Comparison of ENCODE assay signal across 8 cellular contexts in the genomic region with DNA sequence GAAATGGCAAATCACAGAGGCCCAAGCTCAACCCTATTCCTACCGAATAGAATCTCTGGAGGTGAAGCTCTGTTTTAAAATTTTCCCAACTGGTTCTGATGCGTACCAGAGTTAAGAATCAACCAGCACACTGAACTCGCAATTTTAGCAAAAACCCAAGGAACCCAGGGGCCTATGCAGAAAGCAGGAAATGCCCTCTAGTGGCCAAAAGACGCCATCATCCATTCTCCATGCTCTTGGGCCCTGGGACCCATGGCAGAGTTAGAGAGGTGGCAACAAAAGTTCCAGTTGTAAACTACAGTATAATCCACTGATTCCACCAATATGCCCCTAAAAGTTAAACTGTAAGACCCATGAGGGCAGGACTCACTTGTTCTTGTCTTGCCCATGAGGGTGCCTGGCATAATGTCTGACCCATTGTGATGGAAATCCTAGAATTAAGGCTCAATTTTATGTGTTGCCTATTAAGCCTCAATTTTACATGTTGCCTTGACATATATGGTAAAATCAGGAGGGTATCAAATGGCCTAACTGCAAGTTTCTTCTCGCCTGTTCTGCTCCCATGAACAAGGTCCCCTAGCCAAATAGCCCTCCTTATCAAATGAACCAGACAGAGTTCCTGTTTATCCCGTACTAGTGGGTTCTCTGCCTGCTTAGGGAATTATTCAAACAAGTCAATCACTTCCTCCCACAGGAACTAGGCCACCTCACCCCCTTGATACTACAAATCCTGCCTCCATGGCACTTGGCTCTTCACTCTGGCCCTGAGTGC.
DNase-seq lines count a peak whose midpoint lies in the region; ATAC-seq and TF ChIP-seq lines count a peak whose summit lies in the region.

No MANE protein-coding gene starts in this region.

- no peaks in the 10 kb centered on the region for H3K27me3 ChIP-seq in GM06990 (replicated peaks; ENCODE audit: control insufficient read depth, insufficient read depth, low read length)
- H3K27me3 ChIP-seq in gastrocnemius medialis, result no peaks in the 10 kb centered on the region

- CTCF ChIA-PET in T-cell (lab: Charles Lee), result interaction anchor here (0.5 to 1.6 kb wide), 8 partner anchors 8 to 529 kb away, joined by 3 to 5 read pairs (median 3); no protein-coding TSS in a partner anchor

- H3K36me3 ChIP-seq in GM06990 (ENCODE audit: control insufficient read depth, insufficient read depth, low read length) (no peaks in the 10 kb centered on the region), gastrocnemius medialis (no peaks in the 10 kb centered on the region)

- no peaks in the 10 kb centered on the region for H3K36me3 Mint-ChIP-seq in T-cell

- H3K9me3 Mint-ChIP-seq in T-cell, result no peaks in the 10 kb centered on the region

- no peak overlapping the region for H3K4me3 ChIP-seq in GM06990 (replicated peaks; ENCODE audit: low read depth, low read length)
- no peak overlapping the region for H3K4me3 ChIP-seq in gastrocnemius medialis

- ATAC-seq in T-cell (replicated peaks in 1 of 4) (peak; percentile 59 to 75 (median 68)), gastrocnemius medialis (peak; percentile 46 to 47), GM18873 (IDR thresholded peaks at IDR 0.05; ENCODE audit: low FRiP score, unreplicated experiment) (no peak)

- H3K4me3 Mint-ChIP-seq in T-cell, result no peak overlapping the region

- no peaks in the 10 kb centered on the region for H3K9me3 ChIP-seq in gastrocnemius medialis

- TF ChIP-seq POLR2A in gastrocnemius medialis (IDR thresholded peaks at IDR 0.05), result no peak

- H3K27me3 Mint-ChIP-seq in T-cell, result peaks cover 5 to 15% of the 10 kb centered on the region in 2 donors

- no peak overlapping the region for H3K27ac Mint-ChIP-seq in T-cell

- TF ChIP-seq CTCF in GM06990 (IDR thresholded peaks at IDR 0.05; ENCODE audit: insufficient read depth, low read length, poor library complexity, severe bottlenecking), result peak; percentile 95
- TF ChIP-seq CTCF in gastrocnemius medialis (IDR thresholded peaks at IDR 0.05 in 4 of 5, conservative IDR thresholded peaks at IDR 0.05 in 1 of 5), result peak; percentile 45 to 73 (median 55)

- intact Hi-C loops in gastrocnemius medialis (cut with DNase I; ENCODE audit: low total_unique reads), result loop anchor here (2.0 kb wide), 1 partner anchor 206 kb away; no protein-coding TSS in a partner anchor

- H3K4me1 Mint-ChIP-seq in T-cell, result no peaks in the 10 kb centered on the region

- DNase-seq in GM06990 (ENCODE audit: extremely low read depth, insufficient read length) (no peak), HCEC 1CT (peak; percentile 63), NAMALWA (ENCODE audit: low spot score) (peak; percentile 84), T-cell (peak in 33 of 34 experiments; percentile 3 to 54 (median 30)), amniotic stem cell (lab: John Stamatoyannopoulos, UW) (peak; percentile 27), hepatic stellate cell (ENCODE audit: low spot score) (peak; percentile 50), gastrocnemius medialis (peak in 1 of 2 donors; percentile 21)

- H3K27ac ChIP-seq in gastrocnemius medialis, result no peak overlapping the region

- POLR2A ChIA-PET in T-cell (lab: Charles Lee), result no interaction called here

- H3K4me1 ChIP-seq in gastrocnemius medialis, result no peaks in the 10 kb centered on the region

- in situ Hi-C loops in gastrocnemius medialis (cut with MboI; ENCODE audit: low sequenced_read_pairs in 4 of 4), result loop anchor here in 2 of 4 donors (10.0 to 25.0 kb wide), 2 partner anchors 206 to 208 kb away; no protein-coding TSS in a partner anchor
